8 cellular contexts compared by ENCODE assay signal in genomic region chr2:677056-677949, GRCh38. TPM values are rescaled to one million over a fixed set of nuclear protein-coding genes. Genes with fewer than 3 reads are reported as not detected.
A peak's percentile ranks its signal among the peaks of the same experiment; 100 is the strongest.
DNase-seq lines count a peak whose midpoint lies in the region; ATAC-seq and TF ChIP-seq lines count a peak whose summit lies in the region.

TMEM18 (minus strand) TSS chr2:677406; CDS start chr2:677345, 61 bp downstream.

- peaks cover 36% of the 10 kb centered on the region for H4K20me1 ChIP-seq in hepatocyte (ENCODE audit: insufficient read depth, poor library complexity, severe bottlenecking)

- intact Hi-C loops in Right ventricle myocardium inferior (cut with DNase I) (loop anchor here (10.0 kb wide), 1 partner anchor 1377 kb away; no protein-coding TSS in a partner anchor), cardiac septum (cut with DNase I) (no loop called here), ascending aorta (cut with DNase I) (loop anchor here (1.0 to 5.0 kb wide), 5 partner anchors 12 to 1140 kb away; partner anchors contain the start of genes ACP1, PXDN and SH3YL1)

- H3K4me3 ChIP-seq in ascending aorta, result peak within 1 kb of the TSS; percentile 60 to 88
- peak within 1 kb of the TSS; percentile 57 for H3K4me3 ChIP-seq in hepatocyte

- no peaks in the 10 kb centered on the region for H3K9me3 ChIP-seq in ascending aorta
- H3K9me3 ChIP-seq in hepatocyte (ENCODE audit: low read depth), result no peaks in the 10 kb centered on the region

- WGBS in hepatocyte (ENCODE audit: low lambda C conversion rate, missing lambda C conversion rate), result under 1% methylated on average over 58 of the region's 67 CpGs

- H3K9me2 ChIP-seq in hepatocyte (replicated peaks; ENCODE audit: insufficient read depth), result no peaks in the 10 kb centered on the region

- TF ChIP-seq CTCF in ascending aorta (IDR thresholded peaks at IDR 0.05) (peak in 2 of 3 experiments; percentile 7 to 34), hepatocyte (IDR thresholded peaks at IDR 0.05; ENCODE audit: poor library complexity) (peak; percentile 37)

- H2AFZ ChIP-seq in hepatocyte, result peak within 1 kb of the TSS; percentile 55

- peak within 1 kb of the TSS; percentile 94 for H3K27ac ChIP-seq in ascending aorta
- H3K27ac ChIP-seq in hepatocyte, result peak within 1 kb of the TSS; percentile 99

- peak within 1 kb of the TSS; percentile 92 for H3K4me2 ChIP-seq in hepatocyte

- H3K4me1 ChIP-seq in ascending aorta, result no peaks in the 10 kb centered on the region
- peaks cover 9% of the 10 kb centered on the region for H3K4me1 ChIP-seq in hepatocyte (ENCODE audit: insufficient read depth)

- H3K27me3 ChIP-seq in ascending aorta, result no peaks in the 10 kb centered on the region
- H3K27me3 ChIP-seq in hepatocyte, result no peaks in the 10 kb centered on the region

- DNase-seq in Right ventricle myocardium inferior (ENCODE audit: missing footprints), result no peak
- no peak for DNase-seq in cardiac septum (ENCODE audit: low spot score)
- DNase-seq in NCI-H146 treated with DMSO at 0.1 percent for 48 hours (lab: John Stamatoyannopoulos, UW; ENCODE audit: unreplicated experiment), result peak; percentile 89
- peak; percentile 81 to 98 (median 90) for DNase-seq in T-helper 1 cell
- DNase-seq in ascending aorta (ENCODE audit: low spot score in 2 of 2), result peak; percentile 84 to 98
- DNase-seq in hepatocyte (ENCODE audit: low spot score), result peak; percentile 98
- peak; percentile 97 for DNase-seq in renal cortical epithelial cell (ENCODE audit: low read depth)

- ATAC-seq in Right ventricle myocardium inferior (peak; percentile 96), HG02884 (IDR thresholded peaks at IDR 0.05; ENCODE audit: unreplicated experiment) (peak; percentile 56)

- peaks cover 42% of the 10 kb centered on the region for H3K79me2 ChIP-seq in hepatocyte

- H3K36me3 ChIP-seq in ascending aorta (peaks cover 4 to 11% of the 10 kb centered on the region in 2 donors), hepatocyte (replicated peaks; ENCODE audit: insufficient read depth, low read depth) (no peaks in the 10 kb centered on the region)

RNA-seq across cellular contexts. Expression of gene TMEM18, which starts in this region (rescaled TPM):
- 10.6 TPM for total RNA-seq in Right ventricle myocardium inferior
- 8.8 TPM for total RNA-seq in cardiac septum
- 6.4 TPM for total RNA-seq in ascending aorta
- 35.2 and 35.4 TPM in 2 replicates for total RNA-seq in hepatocyte
- 43.1 and 47.1 TPM in 2 replicates for polyA plus RNA-seq in hepatocyte
- 22.7 and 23.6 TPM in 2 replicates for total RNA-seq in renal cortical epithelial cell

Comparison
In these comparisons a context has a peak if more than half of its experiments do, and no peak if none do; other contexts are left out.
1. DNase-seq: peak in NCI-H146 treated with DMSO at 0.1 percent for 48 hours (single experiment), T-helper 1 cell (5 of 5), ascending aorta (2 of 2), hepatocyte (single experiment) and renal cortical epithelial cell (single experiment); none in Right ventricle myocardium inferior (single experiment) and cardiac septum (single experiment).